ENCODE assay signal across 8 cellular contexts in the genomic region with DNA sequence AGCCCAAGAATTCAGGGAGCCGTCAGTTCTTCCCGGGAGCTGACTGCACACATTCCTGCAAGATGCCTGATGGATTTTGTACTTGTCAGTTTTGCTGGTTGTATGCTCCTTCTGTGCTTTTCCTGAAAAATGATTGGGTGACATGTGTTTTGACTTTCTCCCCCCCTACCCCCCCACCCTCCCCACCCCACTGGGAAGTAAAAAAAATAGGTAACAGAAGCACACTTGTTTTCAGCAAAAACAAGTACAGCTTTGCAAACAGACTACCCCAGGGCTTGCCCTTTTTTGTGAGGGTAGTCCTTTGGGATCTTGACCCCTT. TPM values are rescaled to one million over a fixed set of nuclear protein-coding genes. Genes with fewer than 3 reads are reported as not detected.
DNase-seq lines count a peak whose midpoint lies in the region; ATAC-seq and TF ChIP-seq lines count a peak whose summit lies in the region.

No MANE protein-coding gene starts in this region.

- no peak overlapping the region for H2BK120ac ChIP-seq in trophoblast cell (ENCODE audit: insufficient read depth, low read length, poor library complexity)

- peaks cover 52% of the 10 kb centered on the region for H3K79me2 ChIP-seq in DOHH2 (ENCODE audit: control insufficient read depth, low read length)
- peaks cover 9% of the 10 kb centered on the region for H3K79me2 ChIP-seq in trophoblast cell (ENCODE audit: control insufficient read depth, insufficient read depth, low read length, poor library complexity)

- no peak overlapping the region for H3K18ac ChIP-seq in trophoblast cell (ENCODE audit: low read length)

- no peak overlapping the region for H4K8ac ChIP-seq in trophoblast cell (ENCODE audit: low read depth, low read length)

- peaks cover 2% of the 10 kb centered on the region; the same call in 1 of the 2 replicates for H4K20me1 ChIP-seq in DOHH2 (ENCODE audit: control insufficient read depth, insufficient read depth, low read depth, low read length)

- H2AK5ac ChIP-seq in trophoblast cell (ENCODE audit: low read length) = no peak overlapping the region

- H2BK12ac ChIP-seq in trophoblast cell (ENCODE audit: low read length) = no peak overlapping the region

- WGBS in trophoblast cell (ENCODE audit: extremely low coverage, insufficient coverage, insufficient read length) = no CpG with 5 or more reads among the region's 2 CpGs

- H2AFZ ChIP-seq in trophoblast cell (ENCODE audit: insufficient read depth, low read length, poor library complexity) = no peak overlapping the region

- no peak overlapping the region for H4K91ac ChIP-seq in trophoblast cell (ENCODE audit: low read depth, low read length)

- H3K9ac ChIP-seq in trophoblast cell (ENCODE audit: low read length) = no peak overlapping the region

- no peak for ATAC-seq in HG03039 (IDR thresholded peaks at IDR 0.05; ENCODE audit: unreplicated experiment)
- ATAC-seq in GM19452 (IDR thresholded peaks at IDR 0.05; ENCODE audit: unreplicated experiment) = no peak

- in situ Hi-C loops in GM13976 (cut with MboI; ENCODE audit: low sequenced_read_pairs, unreplicated experiment) = no loop called here

- no peak overlapping the region for H3K14ac ChIP-seq in trophoblast cell (ENCODE audit: low read length)

- H3K4me2 ChIP-seq in DOHH2 (ENCODE audit: low read length) (peak overlapping the region; percentile 86), trophoblast cell (ENCODE audit: low read length) (peak overlapping the region; percentile 94)

- no peaks in the 10 kb centered on the region for H3K9me3 ChIP-seq in DOHH2 (ENCODE audit: control insufficient read depth, insufficient read depth, low read length)
- H3K9me3 ChIP-seq in SJSA1 (replicated peaks) = peaks cover 6% of the 10 kb centered on the region; the same call in 1 of the 2 replicates
- no peaks in the 10 kb centered on the region for H3K9me3 ChIP-seq in trophoblast cell (ENCODE audit: insufficient read depth, low read depth, low read length)

- H3K36me3 ChIP-seq in DOHH2 (ENCODE audit: control insufficient read depth, low read length) = peaks cover 41% of the 10 kb centered on the region
- H3K36me3 ChIP-seq in SJSA1 = peaks cover 60% of the 10 kb centered on the region
- H3K36me3 ChIP-seq in trophoblast cell (ENCODE audit: control insufficient read depth in 1 of 2, insufficient read depth in 2 of 2, low read length in 2 of 2) = peaks cover 4 to 18% of the 10 kb centered on the region in 2 experiments

- H3K4ac ChIP-seq in trophoblast cell (ENCODE audit: low read depth, low read length) = no peak overlapping the region

- H2BK5ac ChIP-seq in trophoblast cell (ENCODE audit: low read depth, low read length, poor library complexity) = no peak overlapping the region

- H4K12ac ChIP-seq in trophoblast cell (ENCODE audit: low read depth, low read length) = no peak overlapping the region

- no peak overlapping the region for H3K27ac ChIP-seq in DOHH2 (ENCODE audit: low read depth, low read length)
- H3K27ac ChIP-seq in SJSA1 = no peak overlapping the region
- H3K27ac ChIP-seq in trophoblast cell (ENCODE audit: low read depth, low read length) = no peak overlapping the region

- no peak for DNase-seq in SJSA1 (ENCODE audit: low read depth in 1 of 2, low spot score in 2 of 2)
- DNase-seq in fibroblast of mammary gland (ENCODE audit: low read depth) = no peak
- no peak for DNase-seq in trophoblast cell
- no peak for DNase-seq in RPMI8226
- no peak for DNase-seq in GM13976 (ENCODE audit: low spot score)

- no peaks in the 10 kb centered on the region for H3K9me2 ChIP-seq in DOHH2 (replicated peaks; ENCODE audit: control insufficient read depth, low read length)

- H3K4me3 ChIP-seq in DOHH2 (ENCODE audit: low read length) = peak overlapping the region; percentile 89
- peak overlapping the region; percentile 100 for H3K4me3 ChIP-seq in SJSA1
- H3K4me3 ChIP-seq in fibroblast of mammary gland (ENCODE audit: control insufficient read depth, low read depth, low read length) = peak overlapping the region; percentile 65
- no peak overlapping the region for H3K4me3 ChIP-seq in trophoblast cell (ENCODE audit: low read depth, low read length)

- peaks cover 3% of the 10 kb centered on the region; the same call in 1 of the 2 replicates for H3K27me3 ChIP-seq in DOHH2 (ENCODE audit: control insufficient read depth, low read length)
- peaks cover 11% of the 10 kb centered on the region for H3K27me3 ChIP-seq in SJSA1 (replicated peaks)
- no peaks in the 10 kb centered on the region for H3K27me3 ChIP-seq in trophoblast cell (ENCODE audit: insufficient read depth, low read length)

- TF ChIP-seq CTCF in DOHH2 (IDR thresholded peaks at IDR 0.05; ENCODE audit: low read depth, low read length, poor library complexity, severe bottlenecking) (no peak), fibroblast of mammary gland (conservative IDR thresholded peaks at IDR 0.05; ENCODE audit: control insufficient read depth, insufficient read depth, low read depth, low read length) (no peak), GM13976 (IDR thresholded peaks at IDR 0.05; ENCODE audit: borderline replicate concordance, control extremely low read depth, extremely low read depth, insufficient read depth, missing control alignments) (no peak)

- no peaks in the 10 kb centered on the region for H3F3A ChIP-seq in DOHH2 (ENCODE audit: control insufficient read depth, insufficient read depth)

- peaks cover 13% of the 10 kb centered on the region for H3K4me1 ChIP-seq in DOHH2 (ENCODE audit: control insufficient read depth, low read length)
- peaks cover 11% of the 10 kb centered on the region for H3K4me1 ChIP-seq in SJSA1 (replicated peaks)
- no peaks in the 10 kb centered on the region for H3K4me1 ChIP-seq in trophoblast cell (ENCODE audit: control insufficient read depth in 1 of 2, insufficient read depth in 2 of 2, low read length in 2 of 2)

- H3K79me1 ChIP-seq in trophoblast cell (ENCODE audit: low read length) = peaks cover 10% of the 10 kb centered on the region

- no peak overlapping the region for H3K23ac ChIP-seq in trophoblast cell (ENCODE audit: low read length)

RNA-seq across cellular contexts. Expression of a gene that starts 1.1 kb away (rescaled TPM):
- total RNA-seq in SJSA1 (2014; rRNA removed; shearing (Covaris generic)) = 106 and 111 TPM in 2 replicates
- polyA plus RNA-seq in trophoblast cell (2013) = 73.0 TPM in 2 replicates
